In the genomic region with DNA sequence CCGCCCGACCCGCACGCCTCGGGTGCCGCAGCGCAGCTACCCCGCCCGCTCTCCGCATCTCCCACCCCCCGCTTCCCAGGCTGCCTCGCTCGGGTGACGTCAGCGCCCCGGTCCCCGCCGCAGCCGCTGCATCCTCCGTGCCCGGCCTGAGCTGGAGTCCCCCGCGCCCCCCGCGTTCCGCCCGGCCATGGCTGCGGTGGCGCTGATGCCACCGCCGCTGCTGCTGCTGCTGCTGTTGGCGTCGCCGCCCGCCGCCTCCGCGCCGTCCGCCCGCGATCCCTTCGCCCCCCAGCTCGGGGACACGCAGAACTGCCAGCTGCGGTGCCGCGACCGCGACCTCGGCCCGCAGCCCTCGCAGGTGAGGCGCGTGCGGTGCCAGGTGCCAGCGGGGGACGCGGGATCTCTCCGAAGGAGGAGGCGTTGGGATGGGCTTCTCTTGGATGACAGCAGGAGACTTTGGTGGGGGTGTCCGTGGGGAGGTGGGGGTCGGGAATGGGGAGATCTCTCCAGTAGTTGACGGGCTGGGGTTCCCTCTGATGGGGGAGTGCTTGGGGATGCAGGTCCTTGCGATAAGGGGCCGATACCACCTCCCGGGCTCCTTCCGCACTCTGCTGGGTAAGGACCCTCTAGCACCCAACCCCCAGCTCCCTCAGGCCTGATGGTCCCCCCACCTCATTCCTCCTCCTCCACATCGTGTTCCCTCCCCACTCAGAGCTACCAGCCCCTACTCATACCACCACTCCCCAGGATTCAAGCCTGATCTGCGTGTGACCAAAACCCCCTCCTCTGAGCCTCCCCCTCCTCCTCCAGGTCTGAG, we compare ENCODE assay signal across 9 cellular contexts. TPM values are rescaled to one million over a fixed set of nuclear protein-coding genes. Genes with fewer than 3 reads are reported as not detected.
DNase-seq lines count a peak whose midpoint lies in the region; ATAC-seq, FAIRE-seq and TF ChIP-seq lines count a peak whose summit lies in the region.
"Had no signal": no experiment of that assay in that cellular context is flagged by ENCODE, and none has a peak within 500 bp of the region (broad histone marks: within the 10 kb centered on the region; RNA-seq: fewer than 3 reads in every experiment).

A gene (plus strand): TSS at position 99 of the 817 bp plus-strand sequence. CDS start 89 bp downstream, at position 188.

- peak within 1 kb of the TSS in 6 of 11 experiments; percentile 15 to 54 (median 38); a peak in 5 of 22 replicates for H3K9ac ChIP-seq in BLaER1 treated with 17β-estradiol and CSF1 and Interleukin-3, amounts not matched to agents 10 nM and 100 nM
- peak within 1 kb of the TSS; percentile 36 for H3K9ac ChIP-seq in Loucy (ENCODE audit: low read depth, low read length, poor library complexity, severe bottlenecking)

- no peaks in the 10 kb centered on the region for H3K9me2 ChIP-seq in Loucy (replicated peaks; ENCODE audit: low read depth, low read length)

- no peak for FAIRE-seq in small intestine (lab: Jason Lieb, UNC)
- FAIRE-seq: islet of Langerhans had no signal

- peak within 1 kb of the TSS; percentile 60; the same call in 1 of the 2 replicates for H2AFZ ChIP-seq in Loucy (ENCODE audit: low read length)

- peaks cover 82 to 99% (median 88%) of the 10 kb centered on the region in 11 experiments for H3K27me3 ChIP-seq in BLaER1 treated with 17β-estradiol and CSF1 and Interleukin-3, amounts not matched to agents 10 nM and 100 nM
- H3K27me3 ChIP-seq in Loucy (ENCODE audit: insufficient read depth, low read length, poor library complexity, severe bottlenecking) (no peaks in the 10 kb centered on the region), small intestine (ENCODE audit: control insufficient read depth in 2 of 2, insufficient read depth in 2 of 2, low read length in 2 of 2) (peaks cover 29 to 45% of the 10 kb centered on the region in 2 donors)

- H3K4me1 ChIP-seq in BLaER1 treated with 17β-estradiol and CSF1 and Interleukin-3, amounts not matched to agents 10 nM and 100 nM = peaks cover 26 to 35% (median 33%) of the 10 kb centered on the region in 10 experiments
- H3K4me1 ChIP-seq in Loucy (ENCODE audit: insufficient read depth, low read length, poor library complexity, severe bottlenecking) = no peaks in the 10 kb centered on the region
- H3K4me1 ChIP-seq in small intestine (ENCODE audit: control insufficient read depth in 2 of 2, insufficient read depth in 1 of 2, low read depth in 1 of 2, low read length in 1 of 2) = peaks cover 0 to 3% of the 10 kb centered on the region in 2 donors

- H3K4me2 ChIP-seq in BLaER1 treated with 17β-estradiol and CSF1 and Interleukin-3, amounts not matched to agents 10 nM and 100 nM = peak within 1 kb of the TSS; percentile 86 to 94 (median 87)
- peak within 1 kb of the TSS; percentile 64 for H3K4me2 ChIP-seq in Loucy (ENCODE audit: low read depth, low read length, poor library complexity, severe bottlenecking)

- no peak within 1 kb of the TSS for H3K27ac ChIP-seq in BLaER1 treated with 17β-estradiol and CSF1 and Interleukin-3, amounts not matched to agents 10 nM and 100 nM
- H3K27ac ChIP-seq in small intestine (ENCODE audit: low read depth in 1 of 2, low read length in 1 of 2) = no peak within 1 kb of the TSS

- no peaks in the 10 kb centered on the region for H3K36me3 ChIP-seq in BLaER1 treated with 17β-estradiol and CSF1 and Interleukin-3, amounts not matched to agents 10 nM and 100 nM
- H3K36me3 ChIP-seq in Loucy (ENCODE audit: insufficient read depth, low read length) (no peaks in the 10 kb centered on the region), small intestine (ENCODE audit: control insufficient read depth in 2 of 2, insufficient read depth in 2 of 2, low read length in 2 of 2) (no peaks in the 10 kb centered on the region)

- peaks cover 0 to 21% (median 12%) of the 10 kb centered on the region in 11 experiments; a peak in 16 of 22 replicates for H3K9me3 ChIP-seq in BLaER1 treated with 17β-estradiol and CSF1 and Interleukin-3, amounts not matched to agents 10 nM and 100 nM (replicated peaks in 1 of 11)
- H3K9me3 ChIP-seq in Loucy (ENCODE audit: insufficient read depth, low read depth, low read length) = no peaks in the 10 kb centered on the region
- peaks cover 4% of the 10 kb centered on the region for H3K9me3 ChIP-seq in iPS-18c (ENCODE audit: control insufficient read depth, insufficient read depth, low read length)
- H3K9me3 ChIP-seq in small intestine (ENCODE audit: control insufficient read depth, low read depth) = no peaks in the 10 kb centered on the region

- peaks cover 0 to 66% (median 56%) of the 10 kb centered on the region in 11 experiments; a peak in 19 of 22 replicates for H4K20me1 ChIP-seq in BLaER1 treated with 17β-estradiol and CSF1 and Interleukin-3, amounts not matched to agents 10 nM and 100 nM
- no peaks in the 10 kb centered on the region for H4K20me1 ChIP-seq in Loucy (ENCODE audit: insufficient read depth, low read length, poor library complexity, severe bottlenecking)

- H3K79me2 ChIP-seq in Loucy (ENCODE audit: insufficient read depth, low read length) = no peaks in the 10 kb centered on the region

- ATAC-seq in GM18870 (IDR thresholded peaks at IDR 0.05; ENCODE audit: unreplicated experiment) = no peak

- peak in 43 of 56 donors; percentile 3 to 75 (median 46) for DNase-seq in amygdala (lab: John Stamatoyannopoulos, UW)
- peak in 5 of 6 experiments; percentile 33 to 61 (median 46) for DNase-seq in stimulated activated naive CD4-positive, alpha-beta T cell (lab: John Stamatoyannopoulos, UW)
- no peak for DNase-seq in NCI-H187 (lab: John Stamatoyannopoulos, UW)
- no peak for DNase-seq in small intestine

- H3F3A ChIP-seq in Loucy (ENCODE audit: low read depth) = no peaks in the 10 kb centered on the region

- 0 to 2% (median 2%) methylated on average over 50 to 70 of the region's 70 CpGs for WGBS in small intestine, 3 donors

- peak within 1 kb of the TSS; percentile 40 to 69 (median 58) for H3K4me3 ChIP-seq in BLaER1 treated with 17β-estradiol and CSF1 and Interleukin-3, amounts not matched to agents 10 nM and 100 nM
- H3K4me3 ChIP-seq in Loucy (ENCODE audit: low read length, poor library complexity, severe bottlenecking) (peak within 1 kb of the TSS; percentile 64), iPS-18c (ENCODE audit: insufficient read depth, low read depth, low read length) (peak within 1 kb of the TSS; percentile 56), small intestine (ENCODE audit: low read depth in 1 of 2, low read length in 2 of 2) (peak within 1 kb of the TSS in 1 of 2 donors; percentile 43)

- no peak for TF ChIP-seq CTCF in Loucy (conservative IDR thresholded peaks at IDR 0.05; ENCODE audit: low read length)

RNA-seq across cellular contexts. Expression of the gene that starts here (rescaled TPM):
- polyA plus RNA-seq in small intestine = 1 to 10 TPM in 2 of 3 donors, not detected in 1; 1.6 to 8.5 TPM

Comparison
In these comparisons a context has a peak if more than half of its experiments do, and no peak if none do; other contexts are left out.
1. DNase-seq: peak in amygdala (43 of 56) and stimulated activated naive CD4-positive, alpha-beta T cell (5 of 6); none in NCI-H187 (0 of 2) and small intestine (single experiment).